ENCODE assay signal across 7 cellular contexts in the genomic region with DNA sequence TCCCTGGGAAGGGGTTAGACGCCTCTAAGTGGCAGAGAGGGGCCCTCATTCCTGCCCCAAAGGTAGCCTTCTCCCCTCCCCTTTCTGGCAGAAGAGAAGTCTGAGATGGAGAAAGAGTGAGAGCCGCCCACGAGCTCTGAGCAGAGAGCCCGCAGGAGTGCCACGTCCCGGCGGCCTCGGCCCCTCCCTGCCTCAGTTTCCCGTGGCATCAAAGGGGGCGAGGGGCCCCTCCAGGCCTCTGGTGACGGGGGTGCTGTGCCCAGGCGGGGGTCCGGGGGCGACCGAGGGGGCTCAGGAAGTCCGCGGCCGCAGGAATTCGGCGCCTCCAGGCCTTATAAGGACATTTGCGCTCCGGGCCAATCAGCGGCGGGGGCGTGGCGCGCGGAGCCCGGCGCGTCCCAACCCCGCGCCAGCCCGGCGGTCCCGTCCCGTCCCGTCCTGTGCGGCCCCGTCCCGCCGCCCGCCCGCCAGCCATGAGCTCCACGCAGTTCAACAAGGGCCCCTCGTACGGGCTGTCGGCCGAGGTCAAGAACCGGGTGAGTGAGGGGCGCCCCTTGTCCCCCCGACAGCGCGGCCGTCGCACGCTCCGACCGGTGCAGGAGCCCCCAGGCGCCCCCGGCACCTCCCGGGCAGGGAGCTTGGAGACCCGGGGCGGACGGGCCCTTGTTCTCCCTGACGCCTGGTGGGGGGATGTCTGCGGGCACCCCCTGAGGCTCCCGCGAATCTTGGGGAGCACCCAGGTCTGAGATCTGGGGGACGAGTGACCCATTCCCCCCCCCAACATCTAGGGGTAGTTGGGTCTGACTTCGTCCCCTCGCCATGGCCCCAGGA. TPM values are rescaled to one million over a fixed set of nuclear protein-coding genes. Genes with fewer than 3 reads are reported as not detected.
A peak's percentile ranks its signal among the peaks of the same experiment; 100 is the strongest.
DNase-seq lines count a peak whose midpoint lies in the region; ATAC-seq and TF ChIP-seq lines count a peak whose summit lies in the region.

A gene (plus strand): TSS at position 420 of the 831 bp plus-strand sequence. CDS start 54 bp downstream, at position 474.

- peak within 1 kb of the TSS; percentile 99 for H3K27ac ChIP-seq in RWPE1
- peak within 1 kb of the TSS; percentile 99 for H3K27ac ChIP-seq in neutrophil
- peak within 1 kb of the TSS; percentile 94 for H3K27ac ChIP-seq in vagina

- TF ChIP-seq CTCF in RWPE1 (conservative IDR thresholded peaks at IDR 0.05; ENCODE audit: low read depth) (no peak), neutrophil (IDR thresholded peaks at IDR 0.05) (no peak), vagina (IDR thresholded peaks at IDR 0.05) (no peak)

- H3K4me3 ChIP-seq in neutrophil (ENCODE audit: low read depth in 1 of 2, low read length in 1 of 2): peak within 1 kb of the TSS; percentile 77 to 100
- H3K4me3 ChIP-seq in vagina: peak within 1 kb of the TSS; percentile 68 to 89

- POLR2A ChIA-PET in RWPE1 (lab: Yijun Ruan, JAX; ENCODE audit: low non-redundant PET): interaction anchor here (0.6 to 2.8 kb wide), 4 partner anchors 13 to 184 kb away, joined by 3 to 11 read pairs (median 3); a partner anchor contains a TSS

- DNase-seq in RWPE1 (ENCODE audit: low spot score) (peak; percentile 74), foreskin melanocyte (peak; percentile 64), vagina (ENCODE audit: extremely low spot score in 2 of 2) (no peak)
- peak; percentile 71 for DNase-seq in activated naive CD4-positive, alpha-beta T cell treated with Interleukin-2 at 50 U/mL for 16 hours

- intact Hi-C loops in vagina (cut with DNase I): loop anchor here (5.0 kb wide), 1 partner anchor 76 kb away; a partner anchor contains a TSS

- H3K9me3 ChIP-seq in neutrophil (no peaks in the 10 kb centered on the region), vagina (no peaks in the 10 kb centered on the region)

- TF ChIP-seq POLR2A in vagina (IDR thresholded peaks at IDR 0.05): peak in 1 of 2 donors; percentile 93

- CTCF ChIA-PET in RWPE1 (lab: Yijun Ruan, JAX): no interaction called here

- ATAC-seq in GM18498 (IDR thresholded peaks at IDR 0.05; ENCODE audit: unreplicated experiment) (peak; percentile 46), HG03097 (IDR thresholded peaks at IDR 0.05; ENCODE audit: low FRiP score, unreplicated experiment) (peak; percentile 34)

- H3K27me3 ChIP-seq in neutrophil (no peaks in the 10 kb centered on the region), vagina (no peaks in the 10 kb centered on the region)

- H3K36me3 ChIP-seq in neutrophil (peaks cover 23% of the 10 kb centered on the region), vagina (no peaks in the 10 kb centered on the region)

- H3K4me1 ChIP-seq in neutrophil (ENCODE audit: control insufficient read depth in 1 of 2, insufficient read depth in 1 of 2, low read depth in 1 of 2, low read length in 1 of 2) (peaks cover 49 to 67% of the 10 kb centered on the region in 2 experiments), vagina (peaks cover 52% of the 10 kb centered on the region)

RNA-seq across cellular contexts. Expression of the gene that starts here (rescaled TPM):
- total RNA-seq in vagina: 76.1 TPM

Comparison
In these comparisons a context has a peak if more than half of its experiments do, and no peak if none do; other contexts are left out.
1. DNase-seq: peak in RWPE1 (single experiment), activated naive CD4-positive, alpha-beta T cell treated with Interleukin-2 at 50 U/mL for 16 hours (single experiment) and foreskin melanocyte (single experiment); none in vagina (0 of 2).
2. Peak in every context shown above with its lines, with median percentiles within 50 percentile points of each other: H3K27ac ChIP-seq.